In the genomic region with DNA sequence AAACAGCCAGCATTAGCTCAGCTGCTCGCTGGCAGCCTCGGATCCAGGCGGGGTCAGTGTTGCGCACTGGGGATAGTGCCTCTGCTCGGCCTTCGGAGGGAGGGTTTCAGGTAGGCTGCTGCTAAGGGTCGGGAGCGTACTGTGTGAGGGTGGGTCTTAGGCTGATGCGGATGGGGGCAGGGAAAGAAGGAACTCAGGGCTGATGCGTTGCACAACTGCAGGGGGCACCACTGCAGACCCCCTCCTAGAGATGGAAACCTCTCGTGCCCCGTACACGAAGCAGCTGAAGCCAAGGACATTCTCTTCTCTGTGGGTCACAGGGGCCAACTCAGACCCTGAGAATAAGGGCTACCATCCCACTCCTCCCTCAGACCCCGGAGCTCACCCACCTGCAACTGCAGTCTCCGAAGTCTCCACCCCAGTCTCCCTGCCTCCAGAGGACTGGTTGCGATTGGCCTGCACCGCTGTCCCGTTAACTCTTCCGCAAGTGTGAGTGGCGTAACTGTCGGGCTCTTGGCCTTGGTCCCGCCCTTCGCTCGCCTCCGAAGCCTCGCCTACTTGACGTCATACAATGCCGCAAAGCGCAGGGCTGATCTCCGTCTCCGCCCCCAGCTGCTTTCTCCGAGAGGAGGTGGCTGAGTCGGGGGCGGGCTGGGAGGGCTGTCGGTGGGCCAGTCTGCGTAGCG, we compare ENCODE assay signal across 1 cellular context.
TF ChIP-seq lines count a peak whose summit lies in the region.

KBTBD3 (minus strand) TSS at position 425 of the 686 bp plus-strand sequence. CDS start 18,250 bp downstream, outside the sequence.

TF ChIP-seq in HepG2, 621 proteins besides CTCF, POLR2A, EP300 and RAD21 (continued from another document and continues in another):
- TF ChIP-seq, protein P1, sequence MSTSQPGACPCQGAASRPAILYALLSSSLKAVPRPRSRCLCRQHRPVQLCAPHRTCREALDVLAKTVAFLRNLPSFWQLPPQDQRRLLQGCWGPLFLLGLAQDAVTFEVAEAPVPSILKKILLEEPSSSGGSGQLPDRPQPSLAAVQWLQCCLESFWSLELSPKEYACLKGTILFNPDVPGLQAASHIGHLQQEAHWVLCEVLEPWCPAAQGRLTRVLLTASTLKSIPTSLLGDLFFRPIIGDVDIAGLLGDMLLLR (CRISPR knock-in tag; IDR thresholded peaks at IDR 0.05), result no peak
- TF ChIP-seq, protein P2, sequence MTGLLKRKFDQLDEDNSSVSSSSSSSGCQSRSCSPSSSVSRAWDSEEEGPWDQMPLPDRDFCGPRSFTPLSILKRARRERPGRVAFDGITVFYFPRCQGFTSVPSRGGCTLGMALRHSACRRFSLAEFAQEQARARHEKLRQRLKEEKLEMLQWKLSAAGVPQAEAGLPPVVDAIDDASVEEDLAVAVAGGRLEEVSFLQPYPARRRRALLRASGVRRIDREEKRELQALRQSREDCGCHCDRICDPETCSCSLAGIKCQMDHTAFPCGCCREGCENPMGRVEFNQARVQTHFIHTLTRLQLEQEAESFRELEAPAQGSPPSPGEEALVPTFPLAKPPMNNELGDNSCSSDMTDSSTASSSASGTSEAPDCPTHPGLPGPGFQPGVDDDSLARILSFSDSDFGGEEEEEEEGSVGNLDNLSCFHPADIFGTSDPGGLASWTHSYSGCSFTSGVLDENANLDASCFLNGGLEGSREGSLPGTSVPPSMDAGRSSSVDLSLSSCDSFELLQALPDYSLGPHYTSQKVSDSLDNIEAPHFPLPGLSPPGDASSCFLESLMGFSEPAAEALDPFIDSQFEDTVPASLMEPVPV (CRISPR knock-in tag; IDR thresholded peaks at IDR 0.05), result 0 out of 2 replicates have a peak, but pooled peaks have one; percentile 33
- TF ChIP-seq ATF1 (CRISPR knock-in tag; IDR thresholded peaks at IDR 0.05) (peak; percentile 8; the same call in 1 of the 2 replicates), NFRKB (IDR thresholded peaks at IDR 0.05) (no peak), ZMYM4 (CRISPR knock-in tag; IDR thresholded peaks at IDR 0.05) (peak; percentile 76), RFX1 (IDR thresholded peaks at IDR 0.05) (no peak), MAF1 (CRISPR knock-in tag; IDR thresholded peaks at IDR 0.05; ENCODE audit: borderline replicate concordance) (0 out of 2 replicates have a peak, but pooled peaks have one; percentile 21), SOX6 (IDR thresholded peaks at IDR 0.05) (no peak), SOX6 (CRISPR knock-in tag; IDR thresholded peaks at IDR 0.05) (peak; percentile 44), SP4 (CRISPR knock-in tag; IDR thresholded peaks at IDR 0.05) (peak; percentile 14; the same call in 1 of the 2 replicates), ZNF646 (CRISPR knock-in tag; IDR thresholded peaks at IDR 0.05) (no peak), FOXJ3 (CRISPR knock-in tag; IDR thresholded peaks at IDR 0.05; ENCODE audit: borderline replicate concordance) (peak; percentile 7; the same call in 1 of the 2 replicates), SP5 (CRISPR knock-in tag; IDR thresholded peaks at IDR 0.05; ENCODE audit: borderline replicate concordance, low read depth) (no peak), ZSCAN30 (CRISPR knock-in tag; IDR thresholded peaks at IDR 0.05) (no peak), ATRX (CRISPR knock-in tag; IDR thresholded peaks at IDR 0.05; ENCODE audit: borderline replicate concordance) (no peak), HOXA5 (CRISPR knock-in tag; IDR thresholded peaks at IDR 0.05) (peak; percentile 71; the same call in 1 of the 2 replicates), TMF1 (CRISPR knock-in tag; IDR thresholded peaks at IDR 0.05; ENCODE audit: low read depth) (peak; percentile 70; the same call in 1 of the 2 replicates), ZSCAN25 (CRISPR knock-in tag; IDR thresholded peaks at IDR 0.05) (peak; percentile 10; the same call in 1 of the 2 replicates), ZBTB7A (CRISPR knock-in tag; IDR thresholded peaks at IDR 0.05) (peak; percentile 93), DRAP1 (CRISPR knock-in tag; IDR thresholded peaks at IDR 0.05) (peak; percentile 67), JUN (CRISPR knock-in tag; IDR thresholded peaks at IDR 0.05) (0 out of 2 replicates have a peak, but pooled peaks have one; percentile 24), ZNF263 (CRISPR knock-in tag; IDR thresholded peaks at IDR 0.05) (peak; percentile 55), HOXA3 (CRISPR knock-in tag; IDR thresholded peaks at IDR 0.05) (peak; percentile 75), POLR2AphosphoS5 (IDR thresholded peaks at IDR 0.05; ENCODE audit: low read depth, low read length) (peak; percentile 79), ZNF761 (CRISPR knock-in tag; conservative IDR thresholded peaks at IDR 0.05) (no peak; the same call in 1 of the 2 replicates), ZNF792 (CRISPR knock-in tag; IDR thresholded peaks at IDR 0.05) (peak; percentile 14; the same call in 1 of the 2 replicates), ZSCAN22 (CRISPR knock-in tag; IDR thresholded peaks at IDR 0.05) (0 out of 2 replicates have a peak, but pooled peaks have one; percentile 61), KDM6A (CRISPR knock-in tag; IDR thresholded peaks at IDR 0.05; ENCODE audit: low read depth) (no peak), PTBP1 (IDR thresholded peaks at IDR 0.05; ENCODE audit: low read depth, low read length, poor library complexity, severe bottlenecking) (no peak), TFDP1 (CRISPR knock-in tag; IDR thresholded peaks at IDR 0.05; ENCODE audit: borderline replicate concordance) (no peak), ZNF333 (CRISPR knock-in tag; IDR thresholded peaks at IDR 0.05; ENCODE audit: borderline replicate concordance) (0 out of 2 replicates have a peak, but pooled peaks have one; percentile 22), ZC3H13 (CRISPR knock-in tag; IDR thresholded peaks at IDR 0.05) (no peak), ZNF709 (CRISPR knock-in tag; IDR thresholded peaks at IDR 0.05) (peak; percentile 52; the same call in 1 of the 2 replicates)
- TF ChIP-seq, protein P3, sequence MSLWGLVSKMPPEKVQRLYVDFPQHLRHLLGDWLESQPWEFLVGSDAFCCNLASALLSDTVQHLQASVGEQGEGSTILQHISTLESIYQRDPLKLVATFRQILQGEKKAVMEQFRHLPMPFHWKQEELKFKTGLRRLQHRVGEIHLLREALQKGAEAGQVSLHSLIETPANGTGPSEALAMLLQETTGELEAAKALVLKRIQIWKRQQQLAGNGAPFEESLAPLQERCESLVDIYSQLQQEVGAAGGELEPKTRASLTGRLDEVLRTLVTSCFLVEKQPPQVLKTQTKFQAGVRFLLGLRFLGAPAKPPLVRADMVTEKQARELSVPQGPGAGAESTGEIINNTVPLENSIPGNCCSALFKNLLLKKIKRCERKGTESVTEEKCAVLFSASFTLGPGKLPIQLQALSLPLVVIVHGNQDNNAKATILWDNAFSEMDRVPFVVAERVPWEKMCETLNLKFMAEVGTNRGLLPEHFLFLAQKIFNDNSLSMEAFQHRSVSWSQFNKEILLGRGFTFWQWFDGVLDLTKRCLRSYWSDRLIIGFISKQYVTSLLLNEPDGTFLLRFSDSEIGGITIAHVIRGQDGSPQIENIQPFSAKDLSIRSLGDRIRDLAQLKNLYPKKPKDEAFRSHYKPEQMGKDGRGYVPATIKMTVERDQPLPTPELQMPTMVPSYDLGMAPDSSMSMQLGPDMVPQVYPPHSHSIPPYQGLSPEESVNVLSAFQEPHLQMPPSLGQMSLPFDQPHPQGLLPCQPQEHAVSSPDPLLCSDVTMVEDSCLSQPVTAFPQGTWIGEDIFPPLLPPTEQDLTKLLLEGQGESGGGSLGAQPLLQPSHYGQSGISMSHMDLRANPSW (CRISPR knock-in tag; IDR thresholded peaks at IDR 0.05; ENCODE audit: borderline replicate concordance), result peak; percentile 66; the same call in 1 of the 2 replicates
- TF ChIP-seq, protein P4, sequence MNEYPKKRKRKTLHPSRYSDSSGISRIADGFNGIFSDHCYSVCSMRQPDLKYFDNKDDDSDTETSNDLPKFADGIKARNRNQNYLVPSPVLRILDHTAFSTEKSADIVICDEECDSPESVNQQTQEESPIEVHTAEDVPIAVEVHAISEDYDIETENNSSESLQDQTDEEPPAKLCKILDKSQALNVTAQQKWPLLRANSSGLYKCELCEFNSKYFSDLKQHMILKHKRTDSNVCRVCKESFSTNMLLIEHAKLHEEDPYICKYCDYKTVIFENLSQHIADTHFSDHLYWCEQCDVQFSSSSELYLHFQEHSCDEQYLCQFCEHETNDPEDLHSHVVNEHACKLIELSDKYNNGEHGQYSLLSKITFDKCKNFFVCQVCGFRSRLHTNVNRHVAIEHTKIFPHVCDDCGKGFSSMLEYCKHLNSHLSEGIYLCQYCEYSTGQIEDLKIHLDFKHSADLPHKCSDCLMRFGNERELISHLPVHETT (CRISPR knock-in tag; conservative IDR thresholded peaks at IDR 0.05), result no peak
- TF ChIP-seq, protein P5, sequence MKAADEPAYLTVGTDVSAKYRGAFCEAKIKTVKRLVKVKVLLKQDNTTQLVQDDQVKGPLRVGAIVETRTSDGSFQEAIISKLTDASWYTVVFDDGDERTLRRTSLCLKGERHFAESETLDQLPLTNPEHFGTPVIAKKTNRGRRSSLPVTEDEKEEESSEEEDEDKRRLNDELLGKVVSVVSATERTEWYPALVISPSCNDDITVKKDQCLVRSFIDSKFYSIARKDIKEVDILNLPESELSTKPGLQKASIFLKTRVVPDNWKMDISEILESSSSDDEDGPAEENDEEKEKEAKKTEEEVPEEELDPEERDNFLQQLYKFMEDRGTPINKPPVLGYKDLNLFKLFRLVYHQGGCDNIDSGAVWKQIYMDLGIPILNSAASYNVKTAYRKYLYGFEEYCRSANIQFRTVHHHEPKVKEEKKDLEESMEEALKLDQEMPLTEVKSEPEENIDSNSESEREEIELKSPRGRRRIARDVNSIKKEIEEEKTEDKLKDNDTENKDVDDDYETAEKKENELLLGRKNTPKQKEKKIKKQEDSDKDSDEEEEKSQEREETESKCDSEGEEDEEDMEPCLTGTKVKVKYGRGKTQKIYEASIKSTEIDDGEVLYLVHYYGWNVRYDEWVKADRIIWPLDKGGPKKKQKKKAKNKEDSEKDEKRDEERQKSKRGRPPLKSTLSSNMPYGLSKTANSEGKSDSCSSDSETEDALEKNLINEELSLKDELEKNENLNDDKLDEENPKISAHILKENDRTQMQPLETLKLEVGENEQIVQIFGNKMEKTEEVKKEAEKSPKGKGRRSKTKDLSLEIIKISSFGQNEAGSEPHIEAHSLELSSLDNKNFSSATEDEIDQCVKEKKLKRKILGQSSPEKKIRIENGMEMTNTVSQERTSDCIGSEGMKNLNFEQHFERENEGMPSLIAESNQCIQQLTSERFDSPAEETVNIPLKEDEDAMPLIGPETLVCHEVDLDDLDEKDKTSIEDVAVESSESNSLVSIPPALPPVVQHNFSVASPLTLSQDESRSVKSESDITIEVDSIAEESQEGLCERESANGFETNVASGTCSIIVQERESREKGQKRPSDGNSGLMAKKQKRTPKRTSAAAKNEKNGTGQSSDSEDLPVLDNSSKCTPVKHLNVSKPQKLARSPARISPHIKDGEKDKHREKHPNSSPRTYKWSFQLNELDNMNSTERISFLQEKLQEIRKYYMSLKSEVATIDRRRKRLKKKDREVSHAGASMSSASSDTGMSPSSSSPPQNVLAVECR (CRISPR knock-in tag; IDR thresholded peaks at IDR 0.05; ENCODE audit: borderline replicate concordance), result peak; percentile 73; the same call in 1 of the 2 replicates
- TF ChIP-seq, protein P6, sequence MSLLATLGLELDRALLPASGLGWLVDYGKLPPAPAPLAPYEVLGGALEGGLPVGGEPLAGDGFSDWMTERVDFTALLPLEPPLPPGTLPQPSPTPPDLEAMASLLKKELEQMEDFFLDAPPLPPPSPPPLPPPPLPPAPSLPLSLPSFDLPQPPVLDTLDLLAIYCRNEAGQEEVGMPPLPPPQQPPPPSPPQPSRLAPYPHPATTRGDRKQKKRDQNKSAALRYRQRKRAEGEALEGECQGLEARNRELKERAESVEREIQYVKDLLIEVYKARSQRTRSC (CRISPR knock-in tag; IDR thresholded peaks at IDR 0.05; ENCODE audit: low read depth), result 0 out of 2 replicates have a peak, but pooled peaks have one; percentile 48
